ENCODE assay signal across 15 cellular contexts in genomic region chr19:4414800-4415251, GRCh38. TPM values are rescaled to one million over a fixed set of nuclear protein-coding genes. Genes with fewer than 3 reads are reported as not detected.
DNase-seq lines count a peak whose midpoint lies in the region; ATAC-seq and TF ChIP-seq lines count a peak whose summit lies in the region.
"Had no signal": no experiment of that assay in that cellular context is flagged by ENCODE, and none has a peak within 500 bp of the region (broad histone marks: within the 10 kb centered on the region; RNA-seq: fewer than 3 reads in every experiment).

No MANE protein-coding gene starts in this region.

- H3K27me3 ChIP-seq in adrenal gland (no peaks in the 10 kb centered on the region), hepatocyte (no peaks in the 10 kb centered on the region)
- H3K27me3 ChIP-seq: neutrophil had no signal

- H3K4me1 ChIP-seq in adrenal gland (replicated peaks in 1 of 2) = peaks cover 16 to 23% of the 10 kb centered on the region in 2 donors
- H3K4me1 ChIP-seq in hepatocyte (ENCODE audit: insufficient read depth) = peaks cover 15% of the 10 kb centered on the region

- H3K27me3 Mint-ChIP-seq in activated T-helper 1 cell treated with anti-CD3 and anti-CD28 coated beads, Interleukin-12 subunit alpha, Interleukin-12 subunit beta, Interleukin-2, Interleukin-4 antibody, amounts not matched to agents 30 ng/mL and 10 ng/mL and 1 ng/mL, durations not matched to agents 14 hours and 24 hours and 36 hours (ENCODE audit: insufficient read depth) = no peaks in the 10 kb centered on the region
- H3K27me3 Mint-ChIP-seq: central memory CD8-positive, alpha-beta T cell had no signal

- peak overlapping the region in 4 of 5 donors; percentile 5 to 82 (median 72) for H3K27ac ChIP-seq in adrenal gland
- peak overlapping the region; percentile 50 for H3K27ac ChIP-seq in hepatocyte
- H3K27ac ChIP-seq: neutrophil had no signal

- H3K9me3 ChIP-seq in adrenal gland (replicated peaks in 1 of 3) = no peaks in the 10 kb centered on the region
- no peaks in the 10 kb centered on the region for H3K9me3 ChIP-seq in hepatocyte (ENCODE audit: low read depth)
- H3K9me3 ChIP-seq: neutrophil had no signal

- H3K79me2 ChIP-seq in hepatocyte = peaks cover 12% of the 10 kb centered on the region

- no peaks in the 10 kb centered on the region for H3K4me1 Mint-ChIP-seq in activated T-helper 1 cell treated with anti-CD3 and anti-CD28 coated beads, Interleukin-12 subunit alpha, Interleukin-12 subunit beta, Interleukin-2, Interleukin-4 antibody, amounts not matched to agents 30 ng/mL and 10 ng/mL and 1 ng/mL, durations not matched to agents 14 hours and 24 hours and 36 hours (ENCODE audit: low read depth)

- peak; percentile 65 for ATAC-seq in sciatic nerve

- WGBS in adrenal gland, 4 donors = 23 to 32% (median 29%) methylated on average over 9 of the region's 9 CpGs
- 42% methylated on average over 9 of the region's 9 CpGs for WGBS in hepatocyte (ENCODE audit: low lambda C conversion rate, missing lambda C conversion rate)

- H2AFZ ChIP-seq in hepatocyte = peak overlapping the region; percentile 13

- H3K4me3 Mint-ChIP-seq in activated T-helper 1 cell treated with anti-CD3 and anti-CD28 coated beads, Interleukin-12 subunit alpha, Interleukin-12 subunit beta, Interleukin-2, Interleukin-4 antibody, amounts not matched to agents 30 ng/mL and 10 ng/mL and 1 ng/mL, durations not matched to agents 14 hours and 24 hours and 36 hours = no peak overlapping the region
- H3K4me3 Mint-ChIP-seq: central memory CD8-positive, alpha-beta T cell; T-helper 1 cell treated with Interleukin-12 subunit alpha and Interleukin-12 subunit beta and Interleukin-4 antibody, amounts not matched to agents 30 μg/mL and 1 μg/mL, for 36 hours had no signal

- H3K36me3 Mint-ChIP-seq in activated T-helper 1 cell treated with anti-CD3 and anti-CD28 coated beads, Interleukin-12 subunit alpha, Interleukin-12 subunit beta, Interleukin-2, Interleukin-4 antibody, amounts not matched to agents 30 ng/mL and 10 ng/mL and 1 ng/mL, durations not matched to agents 14 hours and 24 hours and 36 hours (ENCODE audit: low read depth) = peaks cover 22% of the 10 kb centered on the region

- no peaks in the 10 kb centered on the region for H4K20me1 ChIP-seq in hepatocyte (ENCODE audit: insufficient read depth, poor library complexity, severe bottlenecking)

- no peaks in the 10 kb centered on the region for H3K9me3 Mint-ChIP-seq in activated T-helper 1 cell treated with anti-CD3 and anti-CD28 coated beads, Interleukin-12 subunit alpha, Interleukin-12 subunit beta, Interleukin-2, Interleukin-4 antibody, amounts not matched to agents 30 ng/mL and 10 ng/mL and 1 ng/mL, durations not matched to agents 14 hours and 24 hours and 36 hours
- H3K9me3 Mint-ChIP-seq: activated T-helper 2 cell treated with anti-CD3 and anti-CD28 coated beads, Interferon-gamma antibody, Interleukin-2, Interleukin-4, amounts not matched to agents 10 μg/mL and 5 μg/mL and 100 μg/mL, durations not matched to agents 14 hours and 24 hours and 36 hours; central memory CD8-positive, alpha-beta T cell; T-helper 1 cell treated with Interleukin-12 subunit alpha and Interleukin-12 subunit beta and Interleukin-4 antibody, amounts not matched to agents 30 μg/mL and 1 μg/mL, for 36 hours had no signal

- peak in 1 of 6 experiments; percentile 8 for TF ChIP-seq CTCF in adrenal gland (IDR thresholded peaks at IDR 0.05)
- no peak for TF ChIP-seq CTCF in hepatocyte (IDR thresholded peaks at IDR 0.05; ENCODE audit: poor library complexity)

- intact Hi-C loops in adrenal gland (cut with DNase I) = no loop called here
- intact Hi-C loops in sciatic nerve (cut with DNase I) = no loop called here
- intact Hi-C loops in activated T-helper 1 cell treated with anti-CD3 and anti-CD28 coated beads, Interleukin-12 subunit alpha, Interleukin-12 subunit beta, Interleukin-2, Interleukin-4 antibody, amounts not matched to agents 30 ng/mL and 10 ng/mL and 1 ng/mL, durations not matched to agents 14 hours and 24 hours and 36 hours (cut with micrococcal nuclease) = no loop called here

- H3K4me3 ChIP-seq in adrenal gland (no peak overlapping the region), hepatocyte (no peak overlapping the region)

- DNase-seq in GM03348 (ENCODE audit: low spot score) (peak; percentile 37), adrenal gland (peak in 3 of 7 donors; percentile 32 to 64 (median 53)), hepatocyte (ENCODE audit: low spot score) (no peak), sciatic nerve (ENCODE audit: low spot score) (no peak), NCI-H2171 (lab: John Stamatoyannopoulos, UW) (no peak)
- DNase-seq in activated CD4-positive, alpha-beta T cell treated with anti-CD3 and anti-CD28 coated beads, Interleukin-2, amount 50 U/mL, for 4 hours = no peak
- no peak for DNase-seq in activated T-helper 1 cell treated with anti-CD3 and anti-CD28 coated beads, Interleukin-12 subunit alpha, Interleukin-12 subunit beta, Interleukin-2, Interleukin-4 antibody, amounts not matched to agents 30 ng/mL and 10 ng/mL and 1 ng/mL, durations not matched to agents 14 hours and 24 hours and 36 hours (ENCODE audit: low spot score)
- no peak for DNase-seq in central memory CD4-positive, alpha-beta T cell
- DNase-seq: GDM1, NCI-H187 treated with DMSO at 0.1 percent for 48 hours, OCI-M1 had no signal

- peak in 1 of 2 donors; percentile 31 for TF ChIP-seq POLR2A in adrenal gland (IDR thresholded peaks at IDR 0.05)

- H3K9me2 ChIP-seq in hepatocyte (replicated peaks; ENCODE audit: insufficient read depth) = no peaks in the 10 kb centered on the region

- H3K4me2 ChIP-seq in hepatocyte = peak overlapping the region; percentile 67

- H3K27ac Mint-ChIP-seq in activated T-helper 1 cell treated with anti-CD3 and anti-CD28 coated beads, Interleukin-12 subunit alpha, Interleukin-12 subunit beta, Interleukin-2, Interleukin-4 antibody, amounts not matched to agents 30 ng/mL and 10 ng/mL and 1 ng/mL, durations not matched to agents 14 hours and 24 hours and 36 hours = no peak overlapping the region
- H3K27ac Mint-ChIP-seq: activated T-helper 2 cell treated with anti-CD3 and anti-CD28 coated beads, Interferon-gamma antibody, Interleukin-2, Interleukin-4, amounts not matched to agents 10 μg/mL and 5 μg/mL and 100 μg/mL, durations not matched to agents 14 hours and 24 hours and 36 hours; T-helper 1 cell treated with Interleukin-12 subunit alpha and Interleukin-12 subunit beta and Interleukin-4 antibody, amounts not matched to agents 30 μg/mL and 1 μg/mL, for 36 hours had no signal

- H3K36me3 ChIP-seq in adrenal gland (replicated peaks in 1 of 2) (no peaks in the 10 kb centered on the region), hepatocyte (replicated peaks; ENCODE audit: insufficient read depth, low read depth) (no peaks in the 10 kb centered on the region)

RNA-seq across cellular contexts. Expression of gene CHAF1A, which starts 12.4 kb away (rescaled TPM):
- 10 to 100 TPM in 2 of 8 donors, 1 to 10 TPM in 6; 3.4 to 14.6 (median 8.7) TPM for total RNA-seq in adrenal gland
- 1 to 10 TPM; 4.0 to 8.2 (median 7.3) TPM for polyA plus RNA-seq in adrenal gland
- 5.5 and 6.2 TPM in 2 replicates for total RNA-seq in hepatocyte
- polyA plus RNA-seq in hepatocyte = 6.5 and 11.1 TPM in 2 replicates
- 8.0 TPM for total RNA-seq in sciatic nerve
- total RNA-seq in activated T-helper 1 cell treated with anti-CD3 and anti-CD28 coated beads, Interleukin-12 subunit alpha, Interleukin-12 subunit beta, Interleukin-2, Interleukin-4 antibody, amounts not matched to agents 30 ng/mL and 10 ng/mL and 1 ng/mL, durations not matched to agents 14 hours and 24 hours and 36 hours = 106 and 107 TPM in 2 replicates

RNA-seq across cellular contexts. Expression of gene SH3GL1, which starts 14.5 kb away (rescaled TPM):
- total RNA-seq in adrenal gland (100 to 1,000 TPM in 1 of 8 donors, 10 to 100 TPM in 7; 69.9 to 112 (median 87.4) TPM), hepatocyte (71.8 and 81.7 TPM in 2 replicates), sciatic nerve (71.8 TPM)
- polyA plus RNA-seq in adrenal gland (100 to 1,000 TPM in 1 of 3 donors, 10 to 100 TPM in 2; 20.9 to 104 (median 96.4) TPM), hepatocyte (111 and 114 TPM in 2 replicates)
- total RNA-seq in activated T-helper 1 cell treated with anti-CD3 and anti-CD28 coated beads, Interleukin-12 subunit alpha, Interleukin-12 subunit beta, Interleukin-2, Interleukin-4 antibody, amounts not matched to agents 30 ng/mL and 10 ng/mL and 1 ng/mL, durations not matched to agents 14 hours and 24 hours and 36 hours = 50.3 and 54.2 TPM in 2 replicates

RNA-seq across cellular contexts. Expression of gene UBXN6, which starts 42.8 kb away (rescaled TPM):
- 100 to 1,000 TPM; 165 to 317 (median 268) TPM for total RNA-seq in adrenal gland
- 100 to 1,000 TPM in 2 of 3 donors, 10 to 100 TPM in 1; 53.9 to 257 (median 250) TPM for polyA plus RNA-seq in adrenal gland
- 80.2 and 88.6 TPM in 2 replicates for total RNA-seq in hepatocyte
- polyA plus RNA-seq in hepatocyte = 36.8 and 44.7 TPM in 2 replicates
- 107 TPM for total RNA-seq in sciatic nerve
- total RNA-seq in activated T-helper 1 cell treated with anti-CD3 and anti-CD28 coated beads, Interleukin-12 subunit alpha, Interleukin-12 subunit beta, Interleukin-2, Interleukin-4 antibody, amounts not matched to agents 30 ng/mL and 10 ng/mL and 1 ng/mL, durations not matched to agents 14 hours and 24 hours and 36 hours = 49.5 and 51.0 TPM in 2 replicates

RNA-seq across cellular contexts. Expression of gene HDGFL2, which starts 57.3 kb away (rescaled TPM):
- total RNA-seq in adrenal gland = 10 to 100 TPM; 29.9 to 54.6 (median 34.9) TPM
- polyA plus RNA-seq in adrenal gland = 10 to 100 TPM; 22.0 to 74.7 (median 55.8) TPM
- 34.8 and 50.3 TPM in 2 replicates for total RNA-seq in hepatocyte
- polyA plus RNA-seq in hepatocyte = 73.0 and 73.2 TPM in 2 replicates
- total RNA-seq in sciatic nerve = 37.7 TPM
- total RNA-seq in activated T-helper 1 cell treated with anti-CD3 and anti-CD28 coated beads, Interleukin-12 subunit alpha, Interleukin-12 subunit beta, Interleukin-2, Interleukin-4 antibody, amounts not matched to agents 30 ng/mL and 10 ng/mL and 1 ng/mL, durations not matched to agents 14 hours and 24 hours and 36 hours = 66.4 and 70.0 TPM in 2 replicates
